In the genomic region with DNA sequence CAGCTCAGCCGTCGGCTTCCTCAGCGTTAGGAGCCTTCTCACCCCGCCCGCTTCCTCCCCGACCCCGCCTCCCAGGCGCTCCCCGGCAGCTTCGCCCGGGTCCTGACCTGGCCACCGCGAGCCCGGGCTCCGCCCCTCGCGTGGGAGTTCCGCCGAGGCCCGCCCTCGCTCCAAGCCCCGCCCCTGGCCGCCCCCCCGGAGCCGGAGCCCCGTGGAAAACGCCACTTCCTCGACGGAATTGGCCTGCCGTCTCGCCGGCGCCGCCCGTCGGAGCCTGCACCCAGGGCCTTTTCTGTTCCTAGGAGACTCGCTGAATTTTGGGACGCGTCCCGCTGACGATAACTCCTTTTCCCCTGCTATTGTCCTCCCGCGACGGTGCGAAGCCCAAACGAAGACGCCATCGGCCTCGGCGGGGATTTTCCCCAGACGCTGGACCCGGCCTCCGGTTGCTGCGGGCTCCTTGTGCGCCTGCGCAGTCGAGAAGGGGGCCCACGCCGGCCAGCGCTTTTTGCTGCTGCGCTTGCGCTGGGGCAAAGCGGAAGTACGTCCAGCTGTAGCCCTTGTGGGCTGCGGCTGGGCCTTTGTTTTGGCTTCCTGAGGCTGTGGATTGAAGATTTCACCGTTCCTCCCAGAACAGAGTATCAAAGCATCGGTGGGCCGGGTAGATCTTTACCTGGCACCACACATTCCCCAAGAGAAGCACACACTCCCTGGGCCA, we compare ENCODE assay signal across 1 cellular context.
TF ChIP-seq lines count a peak whose summit lies in the region.

No MANE protein-coding gene starts in this region.

TF ChIP-seq in HepG2, 621 proteins besides CTCF, POLR2A, EP300 and RAD21 (continued from another document and continues in another):
- TF ChIP-seq SNAPC4 (CRISPR knock-in tag; IDR thresholded peaks at IDR 0.05) (0 out of 2 replicates have a peak, but pooled peaks have one; percentile 24), ZNF547 (CRISPR knock-in tag; IDR thresholded peaks at IDR 0.05) (peak; percentile 88; the same call in 1 of the 2 replicates), U2AF2 (IDR thresholded peaks at IDR 0.05; ENCODE audit: low read depth, low read length) (no peak), ZSCAN20 (CRISPR knock-in tag; IDR thresholded peaks at IDR 0.05; ENCODE audit: borderline replicate concordance) (no peak; the same call in 1 of the 2 replicates), ZNF207 (IDR thresholded peaks at IDR 0.05; ENCODE audit: borderline replicate concordance) (no peak), ZNF17 (CRISPR knock-in tag; IDR thresholded peaks at IDR 0.05) (no peak), RBAK (CRISPR knock-in tag; IDR thresholded peaks at IDR 0.05) (no peak), HIVEP1 (CRISPR knock-in tag; IDR thresholded peaks at IDR 0.05) (peak; percentile 67), ZNF24 (IDR thresholded peaks at IDR 0.05) (no peak), THYN1 (CRISPR knock-in tag; IDR thresholded peaks at IDR 0.05; ENCODE audit: borderline replicate concordance, low read depth) (no peak), MZF1 (CRISPR knock-in tag; IDR thresholded peaks at IDR 0.05; ENCODE audit: borderline replicate concordance) (no peak), HMGA1 (CRISPR knock-in tag; conservative IDR thresholded peaks at IDR 0.05) (no peak), ZFP1 (CRISPR knock-in tag; IDR thresholded peaks at IDR 0.05) (peak; percentile 72; the same call in 1 of the 2 replicates), HDAC6 (IDR thresholded peaks at IDR 0.05; ENCODE audit: low read depth, low read length) (no peak), ZIK1 (CRISPR knock-in tag; IDR thresholded peaks at IDR 0.05; ENCODE audit: borderline replicate concordance, low read depth) (peak; percentile 51; the same call in 1 of the 2 replicates), ZNF672 (CRISPR knock-in tag; IDR thresholded peaks at IDR 0.05) (no peak), RFX5 (IDR thresholded peaks at IDR 0.05; ENCODE audit: low read depth, low read length) (no peak), ZFP36L1 (CRISPR knock-in tag; IDR thresholded peaks at IDR 0.05) (no peak; the same call in 1 of the 2 replicates), ZNF724P (CRISPR knock-in tag; IDR thresholded peaks at IDR 0.05; ENCODE audit: borderline replicate concordance) (no peak), ZNF441 (CRISPR knock-in tag; IDR thresholded peaks at IDR 0.05; ENCODE audit: borderline replicate concordance) (peak; percentile 47; the same call in 1 of the 2 replicates), NR2C2 (CRISPR knock-in tag; IDR thresholded peaks at IDR 0.05; ENCODE audit: borderline replicate concordance) (peak; percentile 67), ZMAT5 (CRISPR knock-in tag; IDR thresholded peaks at IDR 0.05; ENCODE audit: borderline replicate concordance, low read depth) (no peak), ZNF138 (CRISPR knock-in tag; IDR thresholded peaks at IDR 0.05; ENCODE audit: low read depth) (no peak)
- TF ChIP-seq, protein P1, sequence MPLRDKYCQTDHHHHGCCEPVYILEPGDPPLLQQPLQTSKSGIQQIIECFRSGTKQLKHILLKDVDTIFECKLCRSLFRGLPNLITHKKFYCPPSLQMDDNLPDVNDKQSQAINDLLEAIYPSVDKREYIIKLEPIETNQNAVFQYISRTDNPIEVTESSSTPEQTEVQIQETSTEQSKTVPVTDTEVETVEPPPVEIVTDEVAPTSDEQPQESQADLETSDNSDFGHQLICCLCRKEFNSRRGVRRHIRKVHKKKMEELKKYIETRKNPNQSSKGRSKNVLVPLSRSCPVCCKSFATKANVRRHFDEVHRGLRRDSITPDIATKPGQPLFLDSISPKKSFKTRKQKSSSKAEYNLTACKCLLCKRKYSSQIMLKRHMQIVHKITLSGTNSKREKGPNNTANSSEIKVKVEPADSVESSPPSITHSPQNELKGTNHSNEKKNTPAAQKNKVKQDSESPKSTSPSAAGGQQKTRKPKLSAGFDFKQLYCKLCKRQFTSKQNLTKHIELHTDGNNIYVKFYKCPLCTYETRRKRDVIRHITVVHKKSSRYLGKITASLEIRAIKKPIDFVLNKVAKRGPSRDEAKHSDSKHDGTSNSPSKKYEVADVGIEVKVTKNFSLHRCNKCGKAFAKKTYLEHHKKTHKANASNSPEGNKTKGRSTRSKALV (CRISPR knock-in tag; IDR thresholded peaks at IDR 0.05), result no peak
- TF ChIP-seq, protein P2, sequence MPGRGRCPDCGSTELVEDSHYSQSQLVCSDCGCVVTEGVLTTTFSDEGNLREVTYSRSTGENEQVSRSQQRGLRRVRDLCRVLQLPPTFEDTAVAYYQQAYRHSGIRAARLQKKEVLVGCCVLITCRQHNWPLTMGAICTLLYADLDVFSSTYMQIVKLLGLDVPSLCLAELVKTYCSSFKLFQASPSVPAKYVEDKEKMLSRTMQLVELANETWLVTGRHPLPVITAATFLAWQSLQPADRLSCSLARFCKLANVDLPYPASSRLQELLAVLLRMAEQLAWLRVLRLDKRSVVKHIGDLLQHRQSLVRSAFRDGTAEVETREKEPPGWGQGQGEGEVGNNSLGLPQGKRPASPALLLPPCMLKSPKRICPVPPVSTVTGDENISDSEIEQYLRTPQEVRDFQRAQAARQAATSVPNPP (CRISPR knock-in tag; IDR thresholded peaks at IDR 0.05), result no peak
- TF ChIP-seq, protein P3, sequence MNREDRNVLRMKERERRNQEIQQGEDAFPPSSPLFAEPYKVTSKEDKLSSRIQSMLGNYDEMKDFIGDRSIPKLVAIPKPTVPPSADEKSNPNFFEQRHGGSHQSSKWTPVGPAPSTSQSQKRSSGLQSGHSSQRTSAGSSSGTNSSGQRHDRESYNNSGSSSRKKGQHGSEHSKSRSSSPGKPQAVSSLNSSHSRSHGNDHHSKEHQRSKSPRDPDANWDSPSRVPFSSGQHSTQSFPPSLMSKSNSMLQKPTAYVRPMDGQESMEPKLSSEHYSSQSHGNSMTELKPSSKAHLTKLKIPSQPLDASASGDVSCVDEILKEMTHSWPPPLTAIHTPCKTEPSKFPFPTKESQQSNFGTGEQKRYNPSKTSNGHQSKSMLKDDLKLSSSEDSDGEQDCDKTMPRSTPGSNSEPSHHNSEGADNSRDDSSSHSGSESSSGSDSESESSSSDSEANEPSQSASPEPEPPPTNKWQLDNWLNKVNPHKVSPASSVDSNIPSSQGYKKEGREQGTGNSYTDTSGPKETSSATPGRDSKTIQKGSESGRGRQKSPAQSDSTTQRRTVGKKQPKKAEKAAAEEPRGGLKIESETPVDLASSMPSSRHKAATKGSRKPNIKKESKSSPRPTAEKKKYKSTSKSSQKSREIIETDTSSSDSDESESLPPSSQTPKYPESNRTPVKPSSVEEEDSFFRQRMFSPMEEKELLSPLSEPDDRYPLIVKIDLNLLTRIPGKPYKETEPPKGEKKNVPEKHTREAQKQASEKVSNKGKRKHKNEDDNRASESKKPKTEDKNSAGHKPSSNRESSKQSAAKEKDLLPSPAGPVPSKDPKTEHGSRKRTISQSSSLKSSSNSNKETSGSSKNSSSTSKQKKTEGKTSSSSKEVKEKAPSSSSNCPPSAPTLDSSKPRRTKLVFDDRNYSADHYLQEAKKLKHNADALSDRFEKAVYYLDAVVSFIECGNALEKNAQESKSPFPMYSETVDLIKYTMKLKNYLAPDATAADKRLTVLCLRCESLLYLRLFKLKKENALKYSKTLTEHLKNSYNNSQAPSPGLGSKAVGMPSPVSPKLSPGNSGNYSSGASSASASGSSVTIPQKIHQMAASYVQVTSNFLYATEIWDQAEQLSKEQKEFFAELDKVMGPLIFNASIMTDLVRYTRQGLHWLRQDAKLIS (CRISPR knock-in tag; IDR thresholded peaks at IDR 0.05), result no peak
- TF ChIP-seq, protein P4, sequence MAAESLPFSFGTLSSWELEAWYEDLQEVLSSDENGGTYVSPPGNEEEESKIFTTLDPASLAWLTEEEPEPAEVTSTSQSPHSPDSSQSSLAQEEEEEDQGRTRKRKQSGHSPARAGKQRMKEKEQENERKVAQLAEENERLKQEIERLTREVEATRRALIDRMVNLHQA (CRISPR knock-in tag; IDR thresholded peaks at IDR 0.05), result no peak
- TF ChIP-seq, protein P5, sequence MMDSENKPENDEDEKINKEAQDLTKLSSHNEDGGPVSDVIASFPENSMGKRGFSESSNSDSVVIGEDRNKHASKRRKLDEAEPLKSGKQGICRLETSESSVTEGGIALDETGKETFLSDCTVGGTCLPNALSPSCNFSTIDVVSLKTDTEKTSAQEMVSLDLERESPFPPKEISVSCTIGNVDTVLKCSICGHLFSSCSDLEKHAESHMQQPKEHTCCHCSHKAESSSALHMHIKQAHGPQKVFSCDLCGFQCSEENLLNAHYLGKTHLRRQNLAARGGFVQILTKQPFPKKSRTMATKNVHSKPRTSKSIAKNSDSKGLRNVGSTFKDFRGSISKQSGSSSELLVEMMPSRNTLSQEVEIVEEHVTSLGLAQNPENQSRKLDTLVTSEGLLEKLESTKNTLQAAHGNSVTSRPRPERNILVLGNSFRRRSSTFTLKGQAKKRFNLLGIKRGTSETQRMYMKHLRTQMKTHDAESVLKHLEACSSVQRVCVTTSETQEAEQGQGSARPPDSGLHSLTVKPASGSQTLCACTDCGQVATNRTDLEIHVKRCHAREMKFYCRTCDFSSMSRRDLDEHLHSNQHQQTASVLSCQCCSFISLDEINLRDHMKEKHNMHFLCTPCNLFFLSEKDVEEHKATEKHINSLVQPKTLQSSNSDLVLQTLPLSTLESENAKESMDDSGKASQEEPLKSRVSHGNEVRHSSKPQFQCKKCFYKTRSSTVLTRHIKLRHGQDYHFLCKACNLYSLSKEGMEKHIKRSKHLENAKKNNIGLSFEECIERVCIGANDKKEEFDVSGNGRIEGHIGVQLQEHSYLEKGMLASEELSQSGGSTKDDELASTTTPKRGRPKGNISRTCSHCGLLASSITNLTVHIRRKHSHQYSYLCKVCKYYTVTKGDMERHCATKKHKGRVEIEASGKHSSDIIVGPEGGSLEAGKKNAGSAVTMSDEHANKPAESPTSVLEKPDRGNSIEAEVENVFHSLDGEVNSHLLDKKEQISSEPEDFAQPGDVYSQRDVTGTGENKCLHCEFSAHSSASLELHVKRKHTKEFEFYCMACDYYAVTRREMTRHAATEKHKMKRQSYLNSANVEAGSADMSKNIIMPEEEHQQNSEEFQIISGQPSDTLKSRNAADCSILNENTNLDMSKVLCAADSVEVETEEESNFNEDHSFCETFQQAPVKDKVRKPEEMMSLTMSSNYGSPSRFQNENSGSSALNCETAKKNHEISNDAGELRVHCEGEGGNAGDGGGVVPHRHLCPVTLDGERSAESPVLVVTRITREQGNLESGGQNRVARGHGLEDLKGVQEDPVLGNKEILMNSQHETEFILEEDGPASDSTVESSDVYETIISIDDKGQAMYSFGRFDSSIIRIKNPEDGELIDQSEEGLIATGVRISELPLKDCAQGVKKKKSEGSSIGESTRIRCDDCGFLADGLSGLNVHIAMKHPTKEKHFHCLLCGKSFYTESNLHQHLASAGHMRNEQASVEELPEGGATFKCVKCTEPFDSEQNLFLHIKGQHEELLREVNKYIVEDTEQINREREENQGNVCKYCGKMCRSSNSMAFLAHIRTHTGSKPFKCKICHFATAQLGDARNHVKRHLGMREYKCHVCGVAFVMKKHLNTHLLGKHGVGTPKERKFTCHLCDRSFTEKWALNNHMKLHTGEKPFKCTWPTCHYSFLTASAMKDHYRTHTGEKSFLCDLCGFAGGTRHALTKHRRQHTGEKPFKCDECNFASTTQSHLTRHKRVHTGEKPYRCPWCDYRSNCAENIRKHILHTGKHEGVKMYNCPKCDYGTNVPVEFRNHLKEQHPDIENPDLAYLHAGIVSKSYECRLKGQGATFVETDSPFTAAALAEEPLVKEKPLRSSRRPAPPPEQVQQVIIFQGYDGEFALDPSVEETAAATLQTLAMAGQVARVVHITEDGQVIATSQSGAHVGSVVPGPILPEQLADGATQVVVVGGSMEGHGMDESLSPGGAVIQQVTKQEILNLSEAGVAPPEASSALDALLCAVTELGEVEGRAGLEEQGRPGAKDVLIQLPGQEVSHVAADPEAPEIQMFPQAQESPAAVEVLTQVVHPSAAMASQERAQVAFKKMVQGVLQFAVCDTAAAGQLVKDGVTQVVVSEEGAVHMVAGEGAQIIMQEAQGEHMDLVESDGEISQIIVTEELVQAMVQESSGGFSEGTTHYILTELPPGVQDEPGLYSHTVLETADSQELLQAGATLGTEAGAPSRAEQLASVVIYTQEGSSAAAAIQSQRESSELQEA (CRISPR knock-in tag; IDR thresholded peaks at IDR 0.05; ENCODE audit: not compliant biosample characterization), result no peak
- TF ChIP-seq, protein P6, sequence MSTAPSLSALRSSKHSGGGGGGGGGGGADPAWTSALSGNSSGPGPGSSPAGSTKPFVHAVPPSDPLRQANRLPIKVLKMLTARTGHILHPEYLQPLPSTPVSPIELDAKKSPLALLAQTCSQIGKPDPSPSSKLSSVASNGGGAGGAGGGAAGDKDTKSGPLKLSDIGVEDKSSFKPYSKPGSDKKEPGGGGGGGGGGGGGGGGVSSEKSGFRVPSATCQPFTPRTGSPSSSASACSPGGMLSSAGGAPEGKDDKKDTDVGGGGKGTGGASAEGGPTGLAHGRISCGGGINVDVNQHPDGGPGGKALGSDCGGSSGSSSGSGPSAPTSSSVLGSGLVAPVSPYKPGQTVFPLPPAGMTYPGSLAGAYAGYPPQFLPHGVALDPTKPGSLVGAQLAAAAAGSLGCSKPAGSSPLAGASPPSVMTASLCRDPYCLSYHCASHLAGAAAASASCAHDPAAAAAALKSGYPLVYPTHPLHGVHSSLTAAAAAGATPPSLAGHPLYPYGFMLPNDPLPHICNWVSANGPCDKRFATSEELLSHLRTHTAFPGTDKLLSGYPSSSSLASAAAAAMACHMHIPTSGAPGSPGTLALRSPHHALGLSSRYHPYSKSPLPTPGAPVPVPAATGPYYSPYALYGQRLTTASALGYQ (CRISPR knock-in tag; IDR thresholded peaks at IDR 0.05), result peak; percentile 60; the same call in 1 of the 2 replicates
